In genomic region chr3:131223373-131224289, GRCh38 we compare ENCODE assay signal across 14 cellular contexts.
"Had no signal": no experiment of that assay in that cellular context is flagged by ENCODE, and none has a peak within 500 bp of the region (broad histone marks: within the 10 kb centered on the region; RNA-seq: fewer than 3 reads in every experiment).

No MANE protein-coding gene starts in this region.

- H3K4me3 ChIP-seq: cardiac muscle cell, left lung, thoracic aorta had no signal

- H3K9me3 ChIP-seq: left lung, thoracic aorta had no signal

- DNase-seq: activated CD4-positive, alpha-beta memory T cell treated with anti-CD3 and anti-CD28 coated beads for 36 hours; activated CD4-positive, alpha-beta T cell treated with anti-CD3 and anti-CD28 coated beads for 36 hours; activated CD8-positive, alpha-beta memory T cell treated with anti-CD3 and anti-CD28 coated beads, Interleukin-2, amount 10 ng/mL, durations not matched to agents 7 days and 5 days; activated naive CD4-positive, alpha-beta T cell treated with anti-CD3 and anti-CD28 coated beads, Interleukin-2, amount 10 ng/mL, durations not matched to agents 7 days and 5 days; activated T-cell treated with anti-CD3 and anti-CD28 coated beads, Interleukin-2, amount 50 U/mL, for 24 hours; left lung; mammary epithelial cell; naive B cell; nucleus accumbens; posterior cingulate gyrus; T1000 had no signal

- H3K4me1 ChIP-seq: left lung had no signal

- H3K27me3 ChIP-seq: cardiac muscle cell, left lung had no signal

- H3K27ac ChIP-seq: cardiac muscle cell, left lung, thoracic aorta had no signal

- ATAC-seq: activated CD4-positive, alpha-beta T cell treated with anti-CD3 and anti-CD28 coated beads for 36 hours; activated CD8-positive, alpha-beta memory T cell treated with anti-CD3 and anti-CD28 coated beads, Interleukin-2, amount 10 ng/mL, durations not matched to agents 7 days and 5 days; left lung; stimulated activated effector memory CD8-positive, alpha-beta T cell treated with anti-CD3 and anti-CD28 coated beads, Interleukin-12 subunit alpha, Interleukin-12 subunit beta, amount 100 ng/mL, for 72 hours had no signal

- H3K36me3 ChIP-seq: cardiac muscle cell, left lung, thoracic aorta had no signal
